8 cellular contexts compared by ENCODE assay signal in genomic region chr18:58552057-58552461, GRCh38.
DNase-seq lines count a peak whose midpoint lies in the region; ATAC-seq and TF ChIP-seq lines count a peak whose summit lies in the region.

No MANE protein-coding gene starts in this region.

- peak; percentile 62 to 68 for ATAC-seq in activated T-cell treated with anti-CD3 and anti-CD28 coated beads, Interleukin-2, amount 50 U/mL, for 72 hours (replicated peaks in 1 of 2)

- peaks cover 61% of the 10 kb centered on the region for H3K4me1 Mint-ChIP-seq in activated T-cell treated with anti-CD3 and anti-CD28 coated beads, Interleukin-2, amount 50 U/mL, for 72 hours (ENCODE audit: low read depth)
- peaks cover 46% of the 10 kb centered on the region for H3K4me1 Mint-ChIP-seq in activated T-cell treated with anti-CD3 and anti-CD28 coated beads, Interleukin-2, amount 50 U/mL, for 24 hours (ENCODE audit: low read depth)
- H3K4me1 Mint-ChIP-seq in glutamatergic neuron (ENCODE audit: low read depth, unreplicated experiment): no peaks in the 10 kb centered on the region

- peak; percentile 46 to 58 for DNase-seq in activated T-cell treated with anti-CD3 and anti-CD28 coated beads, Interleukin-2, amount 50 U/mL, for 72 hours
- DNase-seq in activated T-cell treated with anti-CD3 and anti-CD28 coated beads, Interleukin-2, amount 50 U/mL, for 24 hours: no peak
- DNase-seq in HCEC 1CT: peak; percentile 49
- DNase-seq in NCI-H69 (lab: John Stamatoyannopoulos, UW): peak; percentile 54
- peak; percentile 57 for DNase-seq in renal cortical epithelial cell (ENCODE audit: low read depth)
- DNase-seq in NCI-H2196 (lab: John Stamatoyannopoulos, UW; ENCODE audit: unreplicated experiment): no peak
- DNase-seq in glutamatergic neuron: no peak
- DNase-seq in NCI-H526 (lab: John Stamatoyannopoulos, UW): no peak

- peaks cover 16% of the 10 kb centered on the region in 2 donors for H3K9me3 Mint-ChIP-seq in activated T-cell treated with anti-CD3 and anti-CD28 coated beads, Interleukin-2, amount 50 U/mL, for 72 hours
- no peaks in the 10 kb centered on the region for H3K9me3 Mint-ChIP-seq in activated T-cell treated with anti-CD3 and anti-CD28 coated beads, Interleukin-2, amount 50 U/mL, for 24 hours
- no peaks in the 10 kb centered on the region for H3K9me3 Mint-ChIP-seq in glutamatergic neuron (ENCODE audit: unreplicated experiment)

- H3K27me3 Mint-ChIP-seq in activated T-cell treated with anti-CD3 and anti-CD28 coated beads, Interleukin-2, amount 50 U/mL, for 72 hours (ENCODE audit: low read depth): peaks cover 16% of the 10 kb centered on the region
- no peaks in the 10 kb centered on the region for H3K27me3 Mint-ChIP-seq in activated T-cell treated with anti-CD3 and anti-CD28 coated beads, Interleukin-2, amount 50 U/mL, for 24 hours
- H3K27me3 Mint-ChIP-seq in glutamatergic neuron (ENCODE audit: unreplicated experiment): no peaks in the 10 kb centered on the region

- no peak for TF ChIP-seq CTCF in glutamatergic neuron (IDR thresholded peaks at IDR 0.05; ENCODE audit: partially characterized antibody, unreplicated experiment)

- peaks cover 26 to 27% of the 10 kb centered on the region in 2 donors for H3K36me3 Mint-ChIP-seq in activated T-cell treated with anti-CD3 and anti-CD28 coated beads, Interleukin-2, amount 50 U/mL, for 72 hours (ENCODE audit: insufficient read depth in 2 of 2)
- no peaks in the 10 kb centered on the region for H3K36me3 Mint-ChIP-seq in activated T-cell treated with anti-CD3 and anti-CD28 coated beads, Interleukin-2, amount 50 U/mL, for 24 hours (ENCODE audit: low read depth)
- no peaks in the 10 kb centered on the region for H3K36me3 Mint-ChIP-seq in glutamatergic neuron (ENCODE audit: unreplicated experiment)

- peak overlapping the region; percentile 21 to 33 for H3K4me3 Mint-ChIP-seq in activated T-cell treated with anti-CD3 and anti-CD28 coated beads, Interleukin-2, amount 50 U/mL, for 72 hours
- no peak overlapping the region for H3K4me3 Mint-ChIP-seq in activated T-cell treated with anti-CD3 and anti-CD28 coated beads, Interleukin-2, amount 50 U/mL, for 24 hours
- no peak overlapping the region for H3K4me3 Mint-ChIP-seq in glutamatergic neuron (ENCODE audit: unreplicated experiment)

- H3K27ac Mint-ChIP-seq in activated T-cell treated with anti-CD3 and anti-CD28 coated beads, Interleukin-2, amount 50 U/mL, for 72 hours: no peak overlapping the region
- H3K27ac Mint-ChIP-seq in activated T-cell treated with anti-CD3 and anti-CD28 coated beads, Interleukin-2, amount 50 U/mL, for 24 hours: no peak overlapping the region
- no peak overlapping the region for H3K27ac Mint-ChIP-seq in glutamatergic neuron (ENCODE audit: unreplicated experiment)

Comparison
In these comparisons a context has a peak if more than half of its experiments do, and no peak if none do; other contexts are left out.
1. DNase-seq: peak in activated T-cell treated with anti-CD3 and anti-CD28 coated beads, Interleukin-2, amount 50 U/mL, for 72 hours (2 of 2), HCEC 1CT (single experiment), NCI-H69 (single experiment) and renal cortical epithelial cell (single experiment); none in activated T-cell treated with anti-CD3 and anti-CD28 coated beads, Interleukin-2, amount 50 U/mL, for 24 hours (single experiment), NCI-H2196 (single experiment), glutamatergic neuron (single experiment) and NCI-H526 (0 of 2).
2. H3K4me3 Mint-ChIP-seq: peak in activated T-cell treated with anti-CD3 and anti-CD28 coated beads, Interleukin-2, amount 50 U/mL, for 72 hours (2 of 2); none in activated T-cell treated with anti-CD3 and anti-CD28 coated beads, Interleukin-2, amount 50 U/mL, for 24 hours (single experiment) and glutamatergic neuron (single experiment).